ENCODE assay signal across 20 cellular contexts in the genomic region with DNA sequence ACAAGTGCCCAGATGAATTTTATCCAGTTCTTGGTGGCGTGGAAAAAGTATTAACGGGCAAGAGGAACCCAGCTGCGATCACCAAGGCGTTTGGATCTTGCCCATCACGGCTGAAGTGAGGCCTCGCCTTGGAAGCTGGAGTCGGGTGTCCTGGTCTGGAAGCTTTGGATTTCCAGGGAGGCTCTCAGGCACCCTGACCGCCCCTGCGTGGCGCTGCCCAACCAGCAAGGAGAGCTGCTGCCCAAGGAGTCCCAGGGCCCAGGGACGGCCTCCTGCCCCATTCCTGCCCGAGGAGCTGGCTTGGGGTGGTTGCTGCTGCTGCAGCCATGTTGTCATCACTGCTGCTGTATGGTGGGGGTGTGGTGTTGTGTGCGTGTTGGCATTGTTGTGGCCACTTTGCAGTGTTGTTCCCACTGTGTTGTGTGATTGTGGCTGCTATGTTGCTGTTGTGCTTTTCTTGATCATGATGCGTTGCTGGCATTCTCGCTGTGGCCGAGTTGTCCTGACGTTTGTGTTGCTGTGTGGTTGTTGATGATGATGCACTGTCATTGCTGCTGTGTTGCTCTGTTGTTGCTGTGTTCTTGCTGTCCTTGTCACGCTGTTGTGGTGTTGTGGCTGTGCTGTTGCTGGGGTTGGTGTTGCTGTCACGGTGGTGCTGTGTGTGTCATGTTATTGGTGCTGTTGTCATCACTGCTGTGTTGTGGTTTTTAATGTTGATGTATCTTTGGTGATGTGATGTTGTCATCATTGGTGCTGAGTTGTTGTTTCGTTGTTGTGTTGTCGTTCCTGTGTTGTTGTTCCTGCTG.
"Had no signal": no experiment of that assay in that cellular context is flagged by ENCODE, and none has a peak within 500 bp of the region (broad histone marks: within the 10 kb centered on the region; RNA-seq: fewer than 3 reads in every experiment).

No MANE protein-coding gene starts in this region.

- H3K27ac Mint-ChIP-seq: naive thymus-derived CD8-positive, alpha-beta T cell; stimulated activated effector memory CD8-positive, alpha-beta T cell treated with anti-CD3 and anti-CD28 coated beads, Interleukin-12 subunit alpha, Interleukin-12 subunit beta, amount 100 ng/mL, for 72 hours; stimulated activated naive CD8-positive, alpha-beta T cell treated with anti-CD3 and anti-CD28 coated beads, Interleukin-15, amount 100 ng/mL, for 72 hours had no signal

- H3K4me3 ChIP-seq: coronary artery, heart left ventricle, mucosa of descending colon, ovary, testis, tibial nerve had no signal

- H3K4me1 Mint-ChIP-seq: stimulated activated effector memory CD8-positive, alpha-beta T cell treated with anti-CD3 and anti-CD28 coated beads, Interleukin-12 subunit alpha, Interleukin-12 subunit beta, amount 100 ng/mL, for 72 hours; stimulated activated naive CD8-positive, alpha-beta T cell treated with anti-CD3 and anti-CD28 coated beads, Interleukin-15, amount 100 ng/mL, for 72 hours had no signal

- H3K36me3 Mint-ChIP-seq: naive thymus-derived CD8-positive, alpha-beta T cell; stimulated activated effector memory CD8-positive, alpha-beta T cell treated with anti-CD3 and anti-CD28 coated beads, Interleukin-12 subunit alpha, Interleukin-12 subunit beta, amount 100 ng/mL, for 72 hours had no signal

- FAIRE-seq: frontal cortex had no signal

- ATAC-seq: esophagus mucosa; heart left ventricle; left lobe of liver; mucosa of descending colon; naive thymus-derived CD8-positive, alpha-beta T cell; right cardiac atrium; stimulated activated effector memory CD8-positive, alpha-beta T cell treated with anti-CD3 and anti-CD28 coated beads, Interleukin-12 subunit alpha, Interleukin-12 subunit beta, amount 100 ng/mL, for 72 hours; stimulated activated naive CD8-positive, alpha-beta T cell treated with anti-CD3 and anti-CD28 coated beads, Interleukin-15, amount 100 ng/mL, for 72 hours had no signal

- H3K9me3 Mint-ChIP-seq: stimulated activated effector memory CD8-positive, alpha-beta T cell treated with anti-CD3 and anti-CD28 coated beads, Interleukin-12 subunit alpha, Interleukin-12 subunit beta, amount 100 ng/mL, for 72 hours; stimulated activated naive CD8-positive, alpha-beta T cell treated with anti-CD3 and anti-CD28 coated beads, Interleukin-15, amount 100 ng/mL, for 72 hours had no signal

- DNase-seq: effector CD4-positive, alpha-beta T cell; heart left ventricle; hippocampal formation; kidney glomerular epithelial cell; mammary epithelial cell; mucosa of descending colon; naive thymus-derived CD8-positive, alpha-beta T cell; nucleus accumbens; ovary; right cardiac atrium; stimulated activated CD4-positive, alpha-beta T cell treated with anti-CD3 and anti-CD28 coated beads, Interleukin-4, amount 100 ng/mL, for 1 hour; stimulated activated CD8-positive, alpha-beta memory T cell treated with anti-CD3 and anti-CD28 coated beads, Interleukin-4, amount 100 ng/mL, for 48 hours; stimulated activated naive CD8-positive, alpha-beta T cell treated with anti-CD3 and anti-CD28 coated beads, Interleukin-15, amount 100 ng/mL, for 72 hours; testis had no signal

- H3K27ac ChIP-seq: coronary artery, heart left ventricle, ovary, testis, tibial nerve had no signal

- H3K9me3 ChIP-seq: mucosa of descending colon, ovary, testis had no signal

- H3K4me1 ChIP-seq: testis had no signal

- H3K27me3 ChIP-seq: ovary, testis had no signal

- H3K4me3 Mint-ChIP-seq: naive thymus-derived CD8-positive, alpha-beta T cell; stimulated activated effector memory CD8-positive, alpha-beta T cell treated with anti-CD3 and anti-CD28 coated beads, Interleukin-12 subunit alpha, Interleukin-12 subunit beta, amount 100 ng/mL, for 72 hours; stimulated activated naive CD8-positive, alpha-beta T cell treated with anti-CD3 and anti-CD28 coated beads, Interleukin-15, amount 100 ng/mL, for 72 hours had no signal

- H3K36me3 ChIP-seq: heart left ventricle, ovary, tibial nerve had no signal
